In the genomic region with DNA sequence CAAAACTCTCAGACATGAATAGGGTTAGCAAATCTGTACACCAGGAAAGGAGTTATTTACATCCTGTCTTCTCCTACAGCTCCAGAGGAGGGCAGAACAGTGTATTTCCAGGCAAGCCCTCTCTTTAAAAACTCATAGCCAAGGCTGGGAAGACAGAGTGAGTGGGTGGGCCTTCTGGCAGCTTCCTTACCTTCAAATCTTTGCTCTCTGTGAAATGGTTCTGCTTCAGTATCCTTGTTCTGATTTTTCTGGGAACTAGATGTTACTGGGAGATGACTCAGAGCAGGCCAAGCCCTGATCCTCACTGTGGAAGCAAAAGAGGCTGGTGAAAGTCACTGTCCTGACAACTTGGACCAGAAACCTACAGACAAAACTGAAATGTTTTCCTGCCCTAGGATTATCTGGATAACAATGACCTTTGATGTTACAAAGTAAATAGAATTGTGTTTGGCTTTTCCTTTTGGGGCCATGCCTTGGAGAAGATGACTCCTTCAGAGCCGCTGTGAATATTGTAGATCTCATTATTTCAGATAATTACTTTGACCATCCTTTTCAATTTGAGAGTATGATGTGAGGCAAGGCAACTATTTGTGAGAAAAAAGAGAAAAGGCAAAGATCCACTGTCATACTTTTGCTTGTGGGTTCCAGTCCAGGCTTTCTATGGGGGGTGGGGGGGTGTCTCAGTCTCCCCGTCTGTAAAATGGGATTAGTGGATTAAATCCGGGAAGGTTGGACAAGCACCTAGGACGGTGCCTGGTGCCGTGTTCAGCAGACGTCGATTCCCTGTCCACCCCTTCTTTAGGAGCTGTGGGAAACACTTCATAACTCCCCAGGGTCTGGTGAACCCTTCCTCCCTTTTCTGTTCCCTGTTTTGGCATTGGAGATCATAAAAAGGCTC, we compare ENCODE assay signal across 8 cellular contexts. TPM values are rescaled to one million over a fixed set of nuclear protein-coding genes. Genes with fewer than 3 reads are reported as not detected.
DNase-seq lines count a peak whose midpoint lies in the region; ATAC-seq, FAIRE-seq and TF ChIP-seq lines count a peak whose summit lies in the region.

No MANE protein-coding gene starts in this region.

- no peaks in the 10 kb centered on the region for H3K27me3 Mint-ChIP-seq in astrocyte (ENCODE audit: low read depth, unreplicated experiment)

- peak overlapping the region; percentile 70 for H3K4me3 ChIP-seq in astrocyte (ENCODE audit: insufficient read depth, low read depth, low read length)
- H3K4me3 ChIP-seq in skeletal muscle tissue (ENCODE audit: low read length in 3 of 3), result peak overlapping the region; percentile 70 to 79 (median 70)

- H3K9me3 ChIP-seq in astrocyte (ENCODE audit: insufficient read depth, low read depth, low read length) (no peaks in the 10 kb centered on the region), skeletal muscle tissue (ENCODE audit: control insufficient read depth in 3 of 3, low read length in 3 of 3) (no peaks in the 10 kb centered on the region)

- peak overlapping the region; percentile 73 for H3K4me3 Mint-ChIP-seq in astrocyte (ENCODE audit: unreplicated experiment)

- in situ Hi-C loops in KBM-7 (cut with MboI; ENCODE audit: low pct_unique_long_range_greater_than_20kb, low sequenced_read_pairs), result no loop called here

- no peaks in the 10 kb centered on the region for H3K27me3 ChIP-seq in astrocyte (ENCODE audit: insufficient read depth, low read length)
- no peaks in the 10 kb centered on the region for H3K27me3 ChIP-seq in skeletal muscle tissue (ENCODE audit: control insufficient read depth in 3 of 3, insufficient read depth in 3 of 3, low read length in 3 of 3)

- no peaks in the 10 kb centered on the region for H3K79me2 ChIP-seq in astrocyte (ENCODE audit: insufficient read depth, low read length)

- H3K4me1 Mint-ChIP-seq in astrocyte (ENCODE audit: low read depth, unreplicated experiment), result peaks cover 22% of the 10 kb centered on the region

- no peaks in the 10 kb centered on the region for H3K36me3 ChIP-seq in astrocyte (ENCODE audit: insufficient read depth, low read length)
- no peaks in the 10 kb centered on the region for H3K36me3 ChIP-seq in skeletal muscle tissue (ENCODE audit: control insufficient read depth in 3 of 3, insufficient read depth in 3 of 3, low read length in 3 of 3)

- H4K20me1 ChIP-seq in astrocyte (ENCODE audit: insufficient read depth, low read length), result no peaks in the 10 kb centered on the region

- H3K9ac ChIP-seq in astrocyte (ENCODE audit: low read length) (peak overlapping the region; percentile 81), skeletal muscle tissue (ENCODE audit: low read depth in 1 of 3, low read length in 3 of 3) (peak overlapping the region; percentile 57 to 81 (median 63))

- peak overlapping the region; percentile 90 for H2AFZ ChIP-seq in astrocyte (ENCODE audit: low read depth, low read length)

- H3K27ac Mint-ChIP-seq in astrocyte (ENCODE audit: unreplicated experiment), result peak overlapping the region; percentile 77

- ATAC-seq in HG03175 (IDR thresholded peaks at IDR 0.05; ENCODE audit: unreplicated experiment) (no peak), GM21825 (IDR thresholded peaks at IDR 0.05; ENCODE audit: unreplicated experiment) (no peak)

- peak; percentile 64 for FAIRE-seq in astrocyte (lab: Jason Lieb, UNC)

- no peaks in the 10 kb centered on the region for H3K36me3 Mint-ChIP-seq in astrocyte (ENCODE audit: low read depth, unreplicated experiment)

- H3K4me2 ChIP-seq in astrocyte (ENCODE audit: low read length), result peak overlapping the region; percentile 92

- H3K9me3 Mint-ChIP-seq in astrocyte (ENCODE audit: unreplicated experiment), result no peaks in the 10 kb centered on the region

- H3K4me1 ChIP-seq in astrocyte (ENCODE audit: insufficient read depth, low read length) (peaks cover 12% of the 10 kb centered on the region), skeletal muscle tissue (ENCODE audit: control insufficient read depth in 3 of 3, insufficient read depth in 3 of 3, low read length in 3 of 3) (peaks cover 7 to 15% (median 8%) of the 10 kb centered on the region in 3 donors)

- TF ChIP-seq CTCF in astrocyte (IDR thresholded peaks at IDR 0.05; ENCODE audit: insufficient read depth, low read depth, low read length), result peak; percentile 44

- H3K27ac ChIP-seq in astrocyte (ENCODE audit: low read depth, low read length), result peak overlapping the region; percentile 31
- no peak overlapping the region for H3K27ac ChIP-seq in skeletal muscle tissue (ENCODE audit: low read depth, low read length)

- DNase-seq in COLO668 (lab: John Stamatoyannopoulos, UW; ENCODE audit: unreplicated experiment) (peak; percentile 15), KBM-7 (peak; percentile 33), astrocyte (ENCODE audit: low read depth) (peak; percentile 69), iPS-NIHi7 (ENCODE audit: extremely low spot score) (peak; percentile 71), pons (ENCODE audit: low spot score) (no peak)

RNA-seq across cellular contexts. Expression of gene QPCT, which starts 0.6 kb away (rescaled TPM):
- total RNA-seq in astrocyte, result 23.1 and 25.2 TPM in 2 replicates
- 5.2 TPM for total RNA-seq in skeletal muscle tissue

RNA-seq across cellular contexts. Expression of gene PRKD3, which starts 19.2 kb away (rescaled TPM):
- total RNA-seq in astrocyte (40.0 and 42.5 TPM in 2 replicates), skeletal muscle tissue (48.5 TPM)
